In genomic region chr2:62450716-62451191, GRCh38 we compare ENCODE assay signal across 1 cellular context.
TF ChIP-seq lines count a peak whose summit lies in the region.

No MANE protein-coding gene starts in this region.

TF ChIP-seq in HepG2, 621 proteins besides CTCF, POLR2A, EP300 and RAD21 (continues in another document):
- TF ChIP-seq BRF2 (CRISPR knock-in tag; IDR thresholded peaks at IDR 0.05) (no peak), AHDC1 (CRISPR knock-in tag; IDR thresholded peaks at IDR 0.05; ENCODE audit: borderline replicate concordance) (peak; percentile 57; the same call in 1 of the 2 replicates), KDM6A (CRISPR knock-in tag; IDR thresholded peaks at IDR 0.05; ENCODE audit: low read depth) (0 out of 2 replicates have a peak, but pooled peaks have one; percentile 33), NCOR1 (IDR thresholded peaks at IDR 0.05; ENCODE audit: borderline replicate concordance, low read length) (peak; percentile 75; the same call in 1 of the 2 replicates), ZBTB38 (CRISPR knock-in tag; IDR thresholded peaks at IDR 0.05) (no peak), CREM (IDR thresholded peaks at IDR 0.05) (peak; percentile 30; the same call in 1 of the 2 replicates), CREM (CRISPR knock-in tag; IDR thresholded peaks at IDR 0.05) (no peak), ZMYM2 (CRISPR knock-in tag; IDR thresholded peaks at IDR 0.05) (peak; percentile 89), ZNF75D (CRISPR knock-in tag; IDR thresholded peaks at IDR 0.05; ENCODE audit: borderline replicate concordance) (no peak), HMG20A (CRISPR knock-in tag; IDR thresholded peaks at IDR 0.05; ENCODE audit: borderline replicate concordance) (peak; percentile 72; the same call in 1 of the 2 replicates), KMT2A (CRISPR knock-in tag; IDR thresholded peaks at IDR 0.05) (no peak), PCBP1 (IDR thresholded peaks at IDR 0.05; ENCODE audit: borderline replicate concordance, low read depth, low read length) (no peak), SP140L (CRISPR knock-in tag; IDR thresholded peaks at IDR 0.05; ENCODE audit: borderline replicate concordance) (no peak), ZNF564 (CRISPR knock-in tag; IDR thresholded peaks at IDR 0.05) (no peak), CAMTA2 (CRISPR knock-in tag; IDR thresholded peaks at IDR 0.05; ENCODE audit: borderline replicate concordance) (no peak), ZSCAN25 (CRISPR knock-in tag; IDR thresholded peaks at IDR 0.05) (no peak), ZMYM4 (CRISPR knock-in tag; IDR thresholded peaks at IDR 0.05) (peak; percentile 62), PRDM4 (CRISPR knock-in tag; IDR thresholded peaks at IDR 0.05; ENCODE audit: borderline replicate concordance) (no peak), NCOA1 (CRISPR knock-in tag; IDR thresholded peaks at IDR 0.05) (peak; percentile 4; the same call in 1 of the 2 replicates), ZNF644 (CRISPR knock-in tag; IDR thresholded peaks at IDR 0.05; ENCODE audit: low read depth) (peak; percentile 39; the same call in 1 of the 2 replicates), PHF21A (CRISPR knock-in tag; IDR thresholded peaks at IDR 0.05) (peak; percentile 62; the same call in 1 of the 2 replicates), NCOA2 (CRISPR knock-in tag; IDR thresholded peaks at IDR 0.05) (peak; percentile 60; the same call in 1 of the 2 replicates), NPAS2 (CRISPR knock-in tag; IDR thresholded peaks at IDR 0.05; ENCODE audit: borderline replicate concordance) (no peak), RCOR2 (CRISPR knock-in tag; IDR thresholded peaks at IDR 0.05) (peak; percentile 95), ZNF180 (CRISPR knock-in tag; IDR thresholded peaks at IDR 0.05; ENCODE audit: borderline replicate concordance, low read depth) (no peak), MLX (CRISPR knock-in tag; IDR thresholded peaks at IDR 0.05) (peak; percentile 77; the same call in 1 of the 2 replicates), TEAD3 (CRISPR knock-in tag; optimal IDR thresholded peaks at IDR 0.05; ENCODE audit: borderline replicate concordance) (peak; percentile 61)
- TF ChIP-seq, protein P1, sequence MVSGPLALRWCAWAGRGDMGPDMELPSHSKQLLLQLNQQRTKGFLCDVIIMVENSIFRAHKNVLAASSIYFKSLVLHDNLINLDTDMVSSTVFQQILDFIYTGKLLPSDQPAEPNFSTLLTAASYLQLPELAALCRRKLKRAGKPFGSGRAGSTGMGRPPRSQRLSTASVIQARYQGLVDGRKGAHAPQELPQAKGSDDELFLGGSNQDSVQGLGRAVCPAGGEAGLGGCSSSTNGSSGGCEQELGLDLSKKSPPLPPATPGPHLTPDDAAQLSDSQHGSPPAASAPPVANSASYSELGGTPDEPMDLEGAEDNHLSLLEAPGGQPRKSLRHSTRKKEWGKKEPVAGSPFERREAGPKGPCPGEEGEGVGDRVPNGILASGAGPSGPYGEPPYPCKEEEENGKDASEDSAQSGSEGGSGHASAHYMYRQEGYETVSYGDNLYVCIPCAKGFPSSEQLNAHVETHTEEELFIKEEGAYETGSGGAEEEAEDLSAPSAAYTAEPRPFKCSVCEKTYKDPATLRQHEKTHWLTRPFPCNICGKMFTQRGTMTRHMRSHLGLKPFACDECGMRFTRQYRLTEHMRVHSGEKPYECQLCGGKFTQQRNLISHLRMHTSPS (CRISPR knock-in tag; IDR thresholded peaks at IDR 0.05; ENCODE audit: low read depth), result peak; percentile 98
- TF ChIP-seq, protein P2, sequence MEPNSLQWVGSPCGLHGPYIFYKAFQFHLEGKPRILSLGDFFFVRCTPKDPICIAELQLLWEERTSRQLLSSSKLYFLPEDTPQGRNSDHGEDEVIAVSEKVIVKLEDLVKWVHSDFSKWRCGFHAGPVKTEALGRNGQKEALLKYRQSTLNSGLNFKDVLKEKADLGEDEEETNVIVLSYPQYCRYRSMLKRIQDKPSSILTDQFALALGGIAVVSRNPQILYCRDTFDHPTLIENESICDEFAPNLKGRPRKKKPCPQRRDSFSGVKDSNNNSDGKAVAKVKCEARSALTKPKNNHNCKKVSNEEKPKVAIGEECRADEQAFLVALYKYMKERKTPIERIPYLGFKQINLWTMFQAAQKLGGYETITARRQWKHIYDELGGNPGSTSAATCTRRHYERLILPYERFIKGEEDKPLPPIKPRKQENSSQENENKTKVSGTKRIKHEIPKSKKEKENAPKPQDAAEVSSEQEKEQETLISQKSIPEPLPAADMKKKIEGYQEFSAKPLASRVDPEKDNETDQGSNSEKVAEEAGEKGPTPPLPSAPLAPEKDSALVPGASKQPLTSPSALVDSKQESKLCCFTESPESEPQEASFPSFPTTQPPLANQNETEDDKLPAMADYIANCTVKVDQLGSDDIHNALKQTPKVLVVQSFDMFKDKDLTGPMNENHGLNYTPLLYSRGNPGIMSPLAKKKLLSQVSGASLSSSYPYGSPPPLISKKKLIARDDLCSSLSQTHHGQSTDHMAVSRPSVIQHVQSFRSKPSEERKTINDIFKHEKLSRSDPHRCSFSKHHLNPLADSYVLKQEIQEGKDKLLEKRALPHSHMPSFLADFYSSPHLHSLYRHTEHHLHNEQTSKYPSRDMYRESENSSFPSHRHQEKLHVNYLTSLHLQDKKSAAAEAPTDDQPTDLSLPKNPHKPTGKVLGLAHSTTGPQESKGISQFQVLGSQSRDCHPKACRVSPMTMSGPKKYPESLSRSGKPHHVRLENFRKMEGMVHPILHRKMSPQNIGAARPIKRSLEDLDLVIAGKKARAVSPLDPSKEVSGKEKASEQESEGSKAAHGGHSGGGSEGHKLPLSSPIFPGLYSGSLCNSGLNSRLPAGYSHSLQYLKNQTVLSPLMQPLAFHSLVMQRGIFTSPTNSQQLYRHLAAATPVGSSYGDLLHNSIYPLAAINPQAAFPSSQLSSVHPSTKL (CRISPR knock-in tag; IDR thresholded peaks at IDR 0.05), result peak; percentile 92
- TF ChIP-seq, protein P3, sequence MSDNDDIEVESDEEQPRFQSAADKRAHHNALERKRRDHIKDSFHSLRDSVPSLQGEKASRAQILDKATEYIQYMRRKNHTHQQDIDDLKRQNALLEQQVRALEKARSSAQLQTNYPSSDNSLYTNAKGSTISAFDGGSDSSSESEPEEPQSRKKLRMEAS (IDR thresholded peaks at IDR 0.05), result peak; percentile 41; the same call in 1 of the 2 replicates
- TF ChIP-seq, protein P4, sequence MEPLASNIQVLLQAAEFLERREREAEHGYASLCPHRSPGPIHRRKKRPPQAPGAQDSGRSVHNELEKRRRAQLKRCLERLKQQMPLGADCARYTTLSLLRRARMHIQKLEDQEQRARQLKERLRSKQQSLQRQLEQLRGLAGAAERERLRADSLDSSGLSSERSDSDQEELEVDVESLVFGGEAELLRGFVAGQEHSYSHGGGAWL (CRISPR knock-in tag; IDR thresholded peaks at IDR 0.05), result peak; percentile 36; the same call in 1 of the 2 replicates
- TF ChIP-seq, protein P5, sequence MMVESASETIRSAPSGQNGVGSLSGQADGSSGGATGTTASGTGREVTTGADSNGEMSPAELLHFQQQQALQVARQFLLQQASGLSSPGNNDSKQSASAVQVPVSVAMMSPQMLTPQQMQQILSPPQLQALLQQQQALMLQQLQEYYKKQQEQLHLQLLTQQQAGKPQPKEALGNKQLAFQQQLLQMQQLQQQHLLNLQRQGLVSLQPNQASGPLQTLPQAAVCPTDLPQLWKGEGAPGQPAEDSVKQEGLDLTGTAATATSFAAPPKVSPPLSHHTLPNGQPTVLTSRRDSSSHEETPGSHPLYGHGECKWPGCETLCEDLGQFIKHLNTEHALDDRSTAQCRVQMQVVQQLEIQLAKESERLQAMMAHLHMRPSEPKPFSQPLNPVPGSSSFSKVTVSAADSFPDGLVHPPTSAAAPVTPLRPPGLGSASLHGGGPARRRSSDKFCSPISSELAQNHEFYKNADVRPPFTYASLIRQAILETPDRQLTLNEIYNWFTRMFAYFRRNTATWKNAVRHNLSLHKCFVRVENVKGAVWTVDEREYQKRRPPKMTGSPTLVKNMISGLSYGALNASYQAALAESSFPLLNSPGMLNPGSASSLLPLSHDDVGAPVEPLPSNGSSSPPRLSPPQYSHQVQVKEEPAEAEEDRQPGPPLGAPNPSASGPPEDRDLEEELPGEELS (CRISPR knock-in tag; IDR thresholded peaks at IDR 0.05), result no peak
